ENCODE assay signal across 21 cellular contexts in the genomic region with DNA sequence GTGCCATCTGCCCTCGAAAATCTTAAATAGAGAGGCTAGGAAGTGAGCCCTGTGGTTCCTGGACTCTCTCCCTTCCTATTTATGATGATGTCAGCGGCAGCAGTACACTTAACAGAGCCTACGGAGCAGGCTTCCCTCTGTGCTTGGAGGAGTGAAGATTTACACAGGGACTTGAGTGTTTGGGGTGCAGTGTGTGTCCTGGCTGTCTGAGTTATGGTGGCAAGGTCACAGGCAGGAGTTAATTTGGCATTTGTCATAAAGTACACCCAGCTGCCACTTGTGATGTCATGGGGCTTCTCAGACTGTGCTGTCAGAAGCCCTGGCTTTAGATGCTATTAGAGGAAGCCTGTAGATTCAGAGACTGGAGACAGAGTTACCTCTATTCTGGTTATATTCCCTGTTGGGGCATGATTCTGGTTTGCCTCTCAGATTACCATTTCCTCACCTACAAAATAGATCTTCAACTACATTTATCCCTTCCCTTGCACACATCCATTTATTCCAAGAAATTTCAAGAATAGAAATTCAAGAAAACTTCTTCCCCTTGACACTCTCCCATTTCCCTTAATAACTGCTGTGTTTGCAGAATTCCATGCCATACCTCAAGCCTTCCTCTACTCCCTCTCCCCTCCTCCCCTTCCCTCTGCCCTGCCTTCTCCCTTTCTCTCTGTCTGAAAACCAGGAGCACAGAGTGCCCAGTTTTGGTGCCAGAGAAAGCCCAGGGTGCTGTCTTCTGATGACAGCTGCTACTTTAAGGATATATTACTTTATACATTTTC.
DNase-seq lines count a peak whose midpoint lies in the region; ATAC-seq, FAIRE-seq and TF ChIP-seq lines count a peak whose summit lies in the region.
"Had no signal": no experiment of that assay in that cellular context is flagged by ENCODE, and none has a peak within 500 bp of the region (broad histone marks: within the 10 kb centered on the region; RNA-seq: fewer than 3 reads in every experiment).

No MANE protein-coding gene starts in this region.

- H4K20me1 ChIP-seq in HepG2 (ENCODE audit: insufficient read depth, low read length) = no peaks in the 10 kb centered on the region
- H4K20me1 ChIP-seq: BLaER1 treated with 17β-estradiol and CSF1 and Interleukin-3, amounts not matched to agents 10 nM and 100 nM had no signal

- TF ChIP-seq CTCF in HepG2 (CRISPR knock-in tag; IDR thresholded peaks at IDR 0.05) (no peak), right lobe of liver (IDR thresholded peaks at IDR 0.05) (no peak), esophagus muscularis mucosa (IDR thresholded peaks at IDR 0.05) (no peak), ovary (IDR thresholded peaks at IDR 0.05) (no peak), vagina (IDR thresholded peaks at IDR 0.05) (no peak)

- no peaks in the 10 kb centered on the region for H3K4me1 ChIP-seq in HepG2 (ENCODE audit: insufficient read depth, low read length)
- no peaks in the 10 kb centered on the region for H3K4me1 ChIP-seq in right lobe of liver
- H3K4me1 ChIP-seq in esophagus muscularis mucosa = peaks cover 4 to 42% (median 37%) of the 10 kb centered on the region in 4 donors
- peaks cover 21% of the 10 kb centered on the region for H3K4me1 ChIP-seq in ovary (ENCODE audit: insufficient read depth)
- peaks cover 31% of the 10 kb centered on the region for H3K4me1 ChIP-seq in vagina
- H3K4me1 ChIP-seq: BLaER1 treated with 17β-estradiol and CSF1 and Interleukin-3, amounts not matched to agents 10 nM and 100 nM had no signal

- H3K36me3 ChIP-seq in HepG2 (replicated peaks in 1 of 2; ENCODE audit: control insufficient read depth in 1 of 2, insufficient read depth in 2 of 2, low read length in 2 of 2) = no peaks in the 10 kb centered on the region
- H3K36me3 ChIP-seq in right lobe of liver = no peaks in the 10 kb centered on the region
- no peaks in the 10 kb centered on the region for H3K36me3 ChIP-seq in esophagus muscularis mucosa
- H3K36me3 ChIP-seq in ovary = no peaks in the 10 kb centered on the region
- H3K36me3 ChIP-seq in vagina = no peaks in the 10 kb centered on the region
- H3K36me3 ChIP-seq: BLaER1 treated with 17β-estradiol and CSF1 and Interleukin-3, amounts not matched to agents 10 nM and 100 nM had no signal

- H3K9me3 ChIP-seq in HepG2 (ENCODE audit: low read length) = no peaks in the 10 kb centered on the region
- H3K9me3 ChIP-seq in right lobe of liver = no peaks in the 10 kb centered on the region
- no peaks in the 10 kb centered on the region for H3K9me3 ChIP-seq in esophagus muscularis mucosa
- no peaks in the 10 kb centered on the region for H3K9me3 ChIP-seq in ovary
- no peaks in the 10 kb centered on the region for H3K9me3 ChIP-seq in vagina
- H3K9me3 ChIP-seq: BLaER1 treated with 17β-estradiol and CSF1 and Interleukin-3, amounts not matched to agents 10 nM and 100 nM had no signal

- H3K4me2 ChIP-seq in HepG2 (ENCODE audit: low read depth, low read length) = no peak overlapping the region
- H3K4me2 ChIP-seq: BLaER1 treated with 17β-estradiol and CSF1 and Interleukin-3, amounts not matched to agents 10 nM and 100 nM; GM23338 had no signal

- intact Hi-C loops in HepG2 (cut with micrococcal nuclease; ENCODE audit: unreplicated experiment) = no loop called here
- intact Hi-C loops in right lobe of liver (cut with DNase I) = no loop called here
- intact Hi-C loops in esophagus muscularis mucosa (cut with DNase I) = loop anchor here (10.0 kb wide), 1 partner anchor 70 kb away; a partner anchor contains a TSS
- intact Hi-C loops in ovary (cut with DNase I) = no loop called here
- intact Hi-C loops in vagina (cut with DNase I) = no loop called here

- ATAC-seq in HepG2 (no peak), right lobe of liver (no peak)
- ATAC-seq: GM23338 had no signal

- no peak for TF ChIP-seq EP300 in HepG2 (IDR thresholded peaks at IDR 0.05; ENCODE audit: low read depth in 2 of 2, low read length in 2 of 2)
- TF ChIP-seq EP300 in HepG2 (CRISPR knock-in tag; IDR thresholded peaks at IDR 0.05; ENCODE audit: borderline replicate concordance) = no peak
- TF ChIP-seq EP300 in esophagus muscularis mucosa (IDR thresholded peaks at IDR 0.05) = no peak
- no peak for TF ChIP-seq EP300 in ovary (IDR thresholded peaks at IDR 0.05)

- no peak for TF ChIP-seq RAD21 in HepG2 (CRISPR knock-in tag; IDR thresholded peaks at IDR 0.05)

- H3K27ac ChIP-seq in HepG2 (ENCODE audit: extremely low read length, insufficient read depth, low read length) = no peak overlapping the region
- H3K27ac ChIP-seq in right lobe of liver = no peak overlapping the region
- peak overlapping the region in 3 of 4 donors; percentile 15 to 50 (median 24) for H3K27ac ChIP-seq in esophagus muscularis mucosa (replicated peaks in 1 of 4)
- H3K27ac ChIP-seq in ovary = peak overlapping the region; percentile 47 to 55
- H3K27ac ChIP-seq in vagina = peak overlapping the region; percentile 13
- H3K27ac ChIP-seq: BLaER1 treated with 17β-estradiol and CSF1 and Interleukin-3, amounts not matched to agents 10 nM and 100 nM had no signal

- no peak for DNase-seq in HepG2 (ENCODE audit: low spot score)
- DNase-seq in right lobe of liver = no peak
- no peak for DNase-seq in esophagus muscularis mucosa (ENCODE audit: extremely low spot score)
- DNase-seq in ovary = no peak
- no peak for DNase-seq in vagina (ENCODE audit: extremely low spot score in 2 of 2)
- DNase-seq in activated naive CD4-positive, alpha-beta T cell treated with anti-CD3 and anti-CD28 coated beads, Interleukin-2, amount 50 U/mL, for 16 hours = no peak
- DNase-seq in NCI-H2227 (lab: John Stamatoyannopoulos, UW; ENCODE audit: unreplicated experiment) = no peak
- DNase-seq in GM19238 (ENCODE audit: insufficient read length, low spot score) = no peak
- DNase-seq: ACHN; activated CD4-positive, alpha-beta memory T cell treated with anti-CD3 and anti-CD28 coated beads for 36 hours; activated CD4-positive, CD25-positive, alpha-beta regulatory T cell; activated effector memory CD4-positive, alpha-beta T cell treated with anti-CD3 and anti-CD28 coated beads, Interleukin-2, amount 50 U/mL, for 16 hours; cortex of kidney; endodermal cell; NCI-H1105 treated with DMSO at 0.1 percent for 48 hours; NCI-H2081; T-helper 9 cell had no signal

- H3K27me3 ChIP-seq in HepG2 (ENCODE audit: control insufficient read depth in 1 of 2, insufficient read depth in 2 of 2, low read length in 2 of 2) (no peaks in the 10 kb centered on the region), right lobe of liver (no peaks in the 10 kb centered on the region), esophagus muscularis mucosa (no peaks in the 10 kb centered on the region), ovary (no peaks in the 10 kb centered on the region), vagina (no peaks in the 10 kb centered on the region)
- H3K27me3 ChIP-seq: BLaER1 treated with 17β-estradiol and CSF1 and Interleukin-3, amounts not matched to agents 10 nM and 100 nM had no signal

- no peaks in the 10 kb centered on the region for H3K79me2 ChIP-seq in HepG2 (ENCODE audit: insufficient read depth, low read length)

- no peak for TF ChIP-seq POLR2A in HepG2 (IDR thresholded peaks at IDR 0.05; ENCODE audit: insufficient read depth in 1 of 2, low read depth in 2 of 2, low read length in 2 of 2)
- TF ChIP-seq POLR2A in right lobe of liver (IDR thresholded peaks at IDR 0.05) = no peak
- TF ChIP-seq POLR2A in esophagus muscularis mucosa (IDR thresholded peaks at IDR 0.05; ENCODE audit: low read depth) = no peak
- no peak for TF ChIP-seq POLR2A in ovary (IDR thresholded peaks at IDR 0.05)
- TF ChIP-seq POLR2A in vagina (IDR thresholded peaks at IDR 0.05) = no peak

- CTCF ChIA-PET in HepG2 (lab: Yijun Ruan, JAX; ENCODE audit: low intra/inter-chr PET ratio, low total read pairs) = no interaction called here

- POLR2A ChIA-PET in HepG2 (lab: Yijun Ruan, JAX) = no interaction called here

- no TSS peak for BruUV-seq in HepG2 (replicated peaks; lab: Mats Ljungman, UMichigan)

- H2AFZ ChIP-seq in HepG2 (ENCODE audit: low read length) = no peak overlapping the region
- H2AFZ ChIP-seq: GM23338 had no signal

- in situ Hi-C loops in HepG2 (cut with HindIII; ENCODE audit: extremely low pct_ligation_motif_present, low pct_unique_long_range_greater_than_20kb) = no loop called here

- H3K9ac ChIP-seq in HepG2 (ENCODE audit: insufficient read depth, low read depth, low read length) = no peak overlapping the region
- H3K9ac ChIP-seq: BLaER1 treated with 17β-estradiol and CSF1 and Interleukin-3, amounts not matched to agents 10 nM and 100 nM had no signal

- 11% methylated on average over 3 of the region's 3 CpGs for WGBS in HepG2 (ENCODE audit: low lambda C conversion rate)
- 0% methylated on average over 2 of the region's 3 CpGs for WGBS in right lobe of liver (ENCODE audit: insufficient coverage, low coverage, low lambda C conversion rate, missing lambda C conversion rate)
- WGBS in esophagus muscularis mucosa = 43% methylated on average over 3 of the region's 3 CpGs
- WGBS in ovary, 3 donors = 36 to 43% (median 38%) methylated on average over 3 of the region's 3 CpGs

- H3K4me3 ChIP-seq in HepG2 (replicated peaks in 1 of 3; ENCODE audit: insufficient read depth in 1 of 3, low read depth in 2 of 3, low read length in 3 of 3) = no peak overlapping the region
- H3K4me3 ChIP-seq in right lobe of liver = no peak overlapping the region
- H3K4me3 ChIP-seq in esophagus muscularis mucosa = no peak overlapping the region
- no peak overlapping the region for H3K4me3 ChIP-seq in ovary
- H3K4me3 ChIP-seq in vagina = no peak overlapping the region
- H3K4me3 ChIP-seq: BLaER1 treated with 17β-estradiol and CSF1 and Interleukin-3, amounts not matched to agents 10 nM and 100 nM; GM23338 had no signal

- no peak for FAIRE-seq in HepG2 (lab: Jason Lieb, UNC)
- FAIRE-seq: D721Med, urothelium cell line had no signal

TF ChIP-seq in HepG2, 621 proteins besides CTCF, POLR2A, EP300 and RAD21:
- TF ChIP-seq MAFF (IDR thresholded peaks at IDR 0.05; ENCODE audit: low read depth, low read length) (peak; percentile 62), CREB1 (IDR thresholded peaks at IDR 0.05) (0 out of 2 replicates have a peak, but pooled peaks have one; percentile 41), CREB1 (CRISPR knock-in tag; IDR thresholded peaks at IDR 0.05) (no peak), PHF21A (CRISPR knock-in tag; IDR thresholded peaks at IDR 0.05) (no peak), MAFK (conservative IDR thresholded peaks at IDR 0.05 in 1 of 2, IDR thresholded peaks at IDR 0.05 in 1 of 2; ENCODE audit: low read length in 2 of 2) (peak; percentile 79 to 85), ZNF180 (CRISPR knock-in tag; IDR thresholded peaks at IDR 0.05; ENCODE audit: borderline replicate concordance, low read depth) (no peak)
TF ChIP-seq in HepG2: peak in this region for 3.

Comparison
In these comparisons a context has a peak if more than half of its experiments do, and no peak if none do; other contexts are left out.
1. H3K27ac ChIP-seq: peak in esophagus muscularis mucosa (3 of 4), ovary (2 of 2) and vagina (single experiment); none in HepG2 (single experiment) and right lobe of liver (0 of 3).